ENCODE assay signal across 9 cellular contexts in the genomic region with DNA sequence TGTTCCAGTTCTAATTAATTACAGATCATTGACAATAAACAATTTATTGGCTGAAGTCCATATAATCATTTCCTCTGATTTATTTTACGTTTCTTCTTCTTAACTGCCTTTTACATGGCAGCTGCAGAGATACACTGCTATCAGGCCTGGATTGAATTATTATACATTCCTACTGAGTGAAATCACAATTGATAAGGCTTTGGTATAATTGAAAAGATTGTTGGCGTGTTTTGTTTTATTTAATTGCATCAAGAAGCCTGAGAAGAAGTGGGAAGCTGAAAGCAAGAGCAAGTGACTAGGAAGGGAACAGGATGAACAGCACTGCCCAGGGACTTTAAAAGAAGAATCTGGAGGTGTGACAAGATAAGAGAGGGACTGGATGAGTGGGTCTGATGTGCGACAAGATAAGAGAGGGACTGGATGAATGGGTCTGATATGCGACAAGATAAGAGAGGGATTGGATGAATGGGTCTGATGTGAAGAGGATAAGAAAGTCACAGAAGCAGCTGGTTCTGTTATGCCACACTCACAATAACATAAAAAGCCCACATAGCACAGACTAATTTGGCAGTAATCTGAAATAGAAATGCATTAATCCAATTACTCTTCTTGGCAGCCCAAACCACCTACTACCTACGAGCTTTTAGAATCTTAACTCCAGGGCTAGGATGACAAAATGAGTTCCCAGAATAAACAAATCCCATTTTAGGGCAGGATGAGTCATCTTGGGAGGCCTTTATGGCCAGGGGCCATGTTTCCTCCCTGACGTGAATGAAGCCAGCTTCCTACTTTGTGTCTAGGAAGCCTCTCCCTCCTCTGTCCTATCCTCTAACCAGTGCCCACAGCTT.
DNase-seq lines count a peak whose midpoint lies in the region; ATAC-seq and TF ChIP-seq lines count a peak whose summit lies in the region.
"Had no signal": no experiment of that assay in that cellular context is flagged by ENCODE, and none has a peak within 500 bp of the region (broad histone marks: within the 10 kb centered on the region; RNA-seq: fewer than 3 reads in every experiment).

No MANE protein-coding gene starts in this region.

- no peak overlapping the region for H3K27ac Mint-ChIP-seq in activated naive CD4-positive, alpha-beta T cell treated with anti-CD3 and anti-CD28 coated beads, Interleukin-2, amount 50 U/mL, for 72 hours

- H3K36me3 Mint-ChIP-seq in activated naive CD4-positive, alpha-beta T cell treated with anti-CD3 and anti-CD28 coated beads, Interleukin-2, amount 50 U/mL, for 72 hours: no peaks in the 10 kb centered on the region

- H3K27ac ChIP-seq in vagina: peak overlapping the region; percentile 33
- H3K27ac ChIP-seq: BLaER1 had no signal

- no peaks in the 10 kb centered on the region for H3K9me3 ChIP-seq in vagina
- H3K9me3 ChIP-seq: BLaER1 had no signal

- no peak for TF ChIP-seq POLR2A in vagina (IDR thresholded peaks at IDR 0.05)

- H3K4me3 ChIP-seq in astrocyte of the spinal cord (ENCODE audit: low read depth, low read length) (no peak overlapping the region), vagina (no peak overlapping the region)
- H3K4me3 ChIP-seq: BLaER1 had no signal

- TF ChIP-seq CTCF in astrocyte of the spinal cord (IDR thresholded peaks at IDR 0.05; ENCODE audit: low read depth, low read length): no peak
- no peak for TF ChIP-seq CTCF in vagina (IDR thresholded peaks at IDR 0.05)

- in situ Hi-C loops in astrocyte of the spinal cord (cut with HindIII; ENCODE audit: low sequenced_read_pairs): no loop called here

- DNase-seq in NCI-H2081 (lab: John Stamatoyannopoulos, UW) (peak; percentile 41 to 65), NCI-H2081 treated with DMSO at 0.1 percent for 48 hours (lab: John Stamatoyannopoulos, UW) (no peak), astrocyte of the spinal cord (ENCODE audit: low read depth, low spot score) (peak; percentile 88), left colon (peak; percentile 23 to 34), vagina (ENCODE audit: extremely low spot score in 2 of 2) (no peak)
- DNase-seq in activated naive CD4-positive, alpha-beta T cell treated with anti-CD3 and anti-CD28 coated beads, Interleukin-2, amount 50 U/mL, for 72 hours (ENCODE audit: low spot score in 2 of 2): no peak
- DNase-seq in activated CD8-positive, alpha-beta memory T cell treated with anti-CD3 and anti-CD28 coated beads for 24 hours: no peak

- ATAC-seq in left colon: no peak
- ATAC-seq in activated naive CD4-positive, alpha-beta T cell treated with anti-CD3 and anti-CD28 coated beads, Interleukin-2, amount 50 U/mL, for 72 hours: no peak
- ATAC-seq in HG03095 (IDR thresholded peaks at IDR 0.05; ENCODE audit: unreplicated experiment): no peak

- no peaks in the 10 kb centered on the region for H3K27me3 ChIP-seq in vagina
- H3K27me3 ChIP-seq: BLaER1 had no signal

- no peaks in the 10 kb centered on the region for H3K9me3 Mint-ChIP-seq in activated naive CD4-positive, alpha-beta T cell treated with anti-CD3 and anti-CD28 coated beads, Interleukin-2, amount 50 U/mL, for 72 hours

- peaks cover 10% of the 10 kb centered on the region for H3K4me1 ChIP-seq in vagina
- H3K4me1 ChIP-seq: BLaER1 had no signal

- H3K36me3 ChIP-seq in vagina: no peaks in the 10 kb centered on the region
- H3K36me3 ChIP-seq: BLaER1 had no signal

- intact Hi-C loops in left colon (cut with DNase I, micrococcal nuclease) (no loop called here), vagina (cut with DNase I) (no loop called here)

Comparison
In these comparisons a context has a peak if more than half of its experiments do, and no peak if none do; other contexts are left out.
1. DNase-seq: peak in NCI-H2081 (2 of 2), astrocyte of the spinal cord (single experiment) and left colon (2 of 2); none in NCI-H2081 treated with DMSO at 0.1 percent for 48 hours (single experiment), vagina (0 of 2), activated naive CD4-positive, alpha-beta T cell treated with anti-CD3 and anti-CD28 coated beads, Interleukin-2, amount 50 U/mL, for 72 hours (0 of 2) and activated CD8-positive, alpha-beta memory T cell treated with anti-CD3 and anti-CD28 coated beads for 24 hours (single experiment).